8 cellular contexts compared by ENCODE assay signal in the genomic region with DNA sequence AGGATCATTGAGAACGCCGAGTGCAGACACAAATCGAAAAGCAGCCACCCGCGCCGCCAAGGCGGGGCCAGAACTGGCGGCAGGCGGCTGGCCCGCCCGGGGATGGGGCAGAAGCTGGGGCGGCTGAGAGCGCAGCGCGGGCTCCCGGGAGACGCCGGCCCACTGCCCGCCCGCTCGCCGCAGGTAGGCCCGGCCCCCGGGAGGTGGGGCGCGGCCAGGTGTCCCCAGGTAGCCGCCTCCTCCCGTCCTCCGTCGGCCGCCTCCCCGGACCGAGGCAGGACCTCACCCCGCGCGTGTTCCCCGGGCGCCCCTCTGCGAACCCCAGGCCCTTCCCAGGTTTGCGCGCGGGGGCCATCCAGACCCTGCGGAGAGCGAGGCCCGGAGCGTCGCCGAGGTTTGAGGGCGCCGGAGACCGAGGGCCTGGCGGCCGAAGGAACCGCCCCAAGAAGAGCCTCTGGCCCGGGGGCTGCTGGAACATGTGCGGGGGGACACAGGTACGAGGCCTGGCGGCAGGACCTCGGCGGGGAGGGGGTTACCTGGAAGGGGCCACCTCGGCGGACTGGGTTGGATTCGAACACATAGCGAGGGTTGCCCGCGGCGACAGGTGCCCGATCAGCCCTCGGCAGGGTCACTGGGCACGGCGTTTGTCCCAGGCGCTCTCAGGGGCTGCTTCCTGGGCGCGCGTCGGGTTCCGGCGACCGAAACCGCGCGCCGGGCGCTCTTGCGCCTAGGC. TPM values are rescaled to one million over a fixed set of nuclear protein-coding genes. Genes with fewer than 3 reads are reported as not detected.
DNase-seq lines count a peak whose midpoint lies in the region; ATAC-seq and TF ChIP-seq lines count a peak whose summit lies in the region.

A gene (plus strand): TSS at position 248 of the 733 bp plus-strand sequence. CDS start 603 bp downstream, outside the sequence.

- no peaks in the 10 kb centered on the region for H3K9me3 Mint-ChIP-seq in CD4-positive, alpha-beta memory T cell
- no peaks in the 10 kb centered on the region for H3K9me3 Mint-ChIP-seq in activated naive CD4-positive, alpha-beta T cell treated with anti-CD3 and anti-CD28 coated beads, Interleukin-2, amount 50 U/mL, for 72 hours

- H3K36me3 ChIP-seq in CD4-positive, alpha-beta memory T cell (ENCODE audit: insufficient read depth, low read length) = no peaks in the 10 kb centered on the region
- H3K36me3 ChIP-seq in right atrium auricular region = no peaks in the 10 kb centered on the region
- H3K36me3 ChIP-seq in psoas muscle (ENCODE audit: insufficient read depth in 1 of 2, low read depth in 1 of 2) = no peaks in the 10 kb centered on the region

- peak within 1 kb of the TSS; percentile 64 to 87 (median 84) for H3K4me3 Mint-ChIP-seq in CD4-positive, alpha-beta memory T cell

- H3K27me3 Mint-ChIP-seq in CD4-positive, alpha-beta memory T cell = peaks cover 15 to 23% of the 10 kb centered on the region in 2 donors

- H3K36me3 Mint-ChIP-seq in CD4-positive, alpha-beta memory T cell = no peaks in the 10 kb centered on the region
- no peaks in the 10 kb centered on the region for H3K36me3 Mint-ChIP-seq in activated naive CD4-positive, alpha-beta T cell treated with anti-CD3 and anti-CD28 coated beads, Interleukin-2, amount 50 U/mL, for 72 hours

- H3K9me3 ChIP-seq in CD4-positive, alpha-beta memory T cell (ENCODE audit: control insufficient read depth in 1 of 2, low read length in 2 of 2) = no peaks in the 10 kb centered on the region
- H3K9me3 ChIP-seq in right atrium auricular region = no peaks in the 10 kb centered on the region
- H3K9me3 ChIP-seq in psoas muscle = no peaks in the 10 kb centered on the region

- CTCF ChIA-PET in CD4-positive, alpha-beta memory T cell (lab: Charles Lee; ENCODE audit: partially characterized antibody) = no interaction called here

- H3K4me1 ChIP-seq in CD4-positive, alpha-beta memory T cell (ENCODE audit: insufficient read depth, low read length) = peaks cover 11% of the 10 kb centered on the region
- H3K4me1 ChIP-seq in right atrium auricular region = peaks cover 0 to 8% of the 10 kb centered on the region in 2 donors
- H3K4me1 ChIP-seq in psoas muscle = no peaks in the 10 kb centered on the region

- intact Hi-C loops in CD4-positive, alpha-beta memory T cell (cut with micrococcal nuclease) = no loop called here
- intact Hi-C loops in psoas muscle (cut with DNase I) = no loop called here

- no peak within 1 kb of the TSS for H3K27ac Mint-ChIP-seq in CD4-positive, alpha-beta memory T cell
- peak within 1 kb of the TSS; percentile 74 to 91 for H3K27ac Mint-ChIP-seq in activated naive CD4-positive, alpha-beta T cell treated with anti-CD3 and anti-CD28 coated beads, Interleukin-2, amount 50 U/mL, for 72 hours

- H3K4me1 Mint-ChIP-seq in CD4-positive, alpha-beta memory T cell = peaks cover 4 to 18% (median 13%) of the 10 kb centered on the region in 4 donors

- ATAC-seq in GM19023 (IDR thresholded peaks at IDR 0.05; ENCODE audit: unreplicated experiment) (peak; percentile 83), HG03097 (IDR thresholded peaks at IDR 0.05; ENCODE audit: low FRiP score, unreplicated experiment) (peak; percentile 55), psoas muscle (peak in 3 of 4 donors; percentile 24 to 55 (median 35))
- ATAC-seq in activated naive CD4-positive, alpha-beta T cell treated with anti-CD3 and anti-CD28 coated beads, Interleukin-2, amount 50 U/mL, for 72 hours = peak; percentile 84 to 92

- peak in 3 of 5 donors; percentile 2 to 4 (median 2) for DNase-seq in CD4-positive, alpha-beta memory T cell
- DNase-seq in NCI-H69 (lab: John Stamatoyannopoulos, UW) (peak; percentile 89), right atrium auricular region (ENCODE audit: low spot score) (peak; percentile 64), psoas muscle (peak; percentile 44 to 64), superior temporal gyrus (ENCODE audit: extremely low spot score) (no peak)
- DNase-seq in activated naive CD4-positive, alpha-beta T cell treated with anti-CD3 and anti-CD28 coated beads, Interleukin-2, amount 50 U/mL, for 72 hours (ENCODE audit: low spot score in 2 of 2) = peak; percentile 60 to 70

- peak within 1 kb of the TSS in 1 of 2 donors; percentile 15 for H3K4me3 ChIP-seq in CD4-positive, alpha-beta memory T cell (ENCODE audit: low read length in 2 of 2)
- peak within 1 kb of the TSS; percentile 46 to 63 for H3K4me3 ChIP-seq in right atrium auricular region
- H3K4me3 ChIP-seq in psoas muscle = peak within 1 kb of the TSS; percentile 70

- WGBS in psoas muscle, 3 donors = 2 to 3% (median 2%) methylated on average over 72 to 85 of the region's 85 CpGs

- no peak for TF ChIP-seq CTCF in right atrium auricular region (IDR thresholded peaks at IDR 0.05)
- no peak for TF ChIP-seq CTCF in psoas muscle (IDR thresholded peaks at IDR 0.05)

- POLR2A ChIA-PET in CD4-positive, alpha-beta memory T cell (lab: Charles Lee; ENCODE audit: partially characterized antibody) = no interaction called here

- H3K27ac ChIP-seq in CD4-positive, alpha-beta memory T cell (ENCODE audit: low read depth, low read length) = no peak within 1 kb of the TSS
- peak within 1 kb of the TSS; percentile 16 to 57 for H3K27ac ChIP-seq in right atrium auricular region
- H3K27ac ChIP-seq in psoas muscle = no peak within 1 kb of the TSS

- H3K27me3 ChIP-seq in CD4-positive, alpha-beta memory T cell (ENCODE audit: insufficient read depth, low read length) = no peaks in the 10 kb centered on the region
- H3K27me3 ChIP-seq in right atrium auricular region = peaks cover 0 to 5% of the 10 kb centered on the region in 2 donors
- H3K27me3 ChIP-seq in psoas muscle (ENCODE audit: insufficient read depth in 3 of 3, low read length in 2 of 3) = peaks cover 6 to 41% (median 17%) of the 10 kb centered on the region in 3 donors

RNA-seq across cellular contexts. Expression of the gene that starts here (rescaled TPM):
- not detected for total RNA-seq in CD4-positive, alpha-beta memory T cell
- polyA plus RNA-seq in CD4-positive, alpha-beta memory T cell = not detected
- total RNA-seq in activated naive CD4-positive, alpha-beta T cell treated with anti-CD3 and anti-CD28 coated beads, Interleukin-2, amount 50 U/mL, for 72 hours = under 1 TPM; 0.32 to 0.39 TPM
- 1 to 10 TPM; 1.4 to 2.7 TPM for total RNA-seq in right atrium auricular region
- under 1 TPM; 0.08 to 0.40 (median 0.25) TPM for total RNA-seq in psoas muscle
- polyA plus RNA-seq in psoas muscle = under 1 TPM; 0.05 to 0.58 (median 0.13) TPM

Comparison
In these comparisons a context has a peak if more than half of its experiments do, and no peak if none do; other contexts are left out.
1. Peak in DNase-seq in CD4-positive, alpha-beta memory T cell; RNA of the gene not detected or under 1 TPM.
2. Peak in DNase-seq and ATAC-seq in activated naive CD4-positive, alpha-beta T cell treated with anti-CD3 and anti-CD28 coated beads, Interleukin-2, amount 50 U/mL, for 72 hours; RNA of the gene not detected or under 1 TPM.
3. Peak in DNase-seq, ATAC-seq and H3K4me3 ChIP-seq in psoas muscle; RNA of the gene not detected or under 1 TPM.
4. H3K27ac ChIP-seq: peak in right atrium auricular region (2 of 2); none in CD4-positive, alpha-beta memory T cell (single experiment) and psoas muscle (single experiment).
5. H3K27ac Mint-ChIP-seq: peak in activated naive CD4-positive, alpha-beta T cell treated with anti-CD3 and anti-CD28 coated beads, Interleukin-2, amount 50 U/mL, for 72 hours (2 of 2); none in CD4-positive, alpha-beta memory T cell (0 of 7).
6. ATAC-seq: peak in every context shown above with its lines; median percentile 88 in activated naive CD4-positive, alpha-beta T cell treated with anti-CD3 and anti-CD28 coated beads, Interleukin-2, amount 50 U/mL, for 72 hours; 83 in GM19023; 55 in HG03097; 35 in psoas muscle.